ENCODE assay signal across 35 cellular contexts in the genomic region with DNA sequence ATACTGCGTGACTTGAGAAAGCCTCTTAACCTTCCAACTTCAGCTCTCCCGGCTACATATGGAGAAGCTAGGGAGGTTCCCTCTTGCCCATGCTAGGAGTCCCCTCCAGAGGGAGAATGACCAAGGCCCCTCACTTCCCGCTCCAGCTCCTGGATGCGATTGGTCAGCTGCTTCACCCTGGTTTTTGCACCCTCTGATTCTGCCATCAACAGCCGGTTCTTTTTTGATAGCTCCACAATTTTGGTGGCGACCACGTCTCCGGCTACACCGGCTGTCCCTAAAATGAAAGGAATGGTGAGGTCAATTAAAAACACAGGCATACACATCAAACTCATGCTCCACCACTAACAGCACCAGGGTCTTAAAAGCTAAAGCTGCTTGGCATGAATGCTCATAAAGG. TPM values are rescaled to one million over a fixed set of nuclear protein-coding genes. Genes with fewer than 3 reads are reported as not detected.
"Had no signal": no experiment of that assay in that cellular context is flagged by ENCODE, and none has a peak within 500 bp of the region (broad histone marks: within the 10 kb centered on the region; RNA-seq: fewer than 3 reads in every experiment).

No MANE protein-coding gene starts in this region.

- H3K27me3 ChIP-seq: brain microvascular endothelial cell had no signal

- DNase-seq: activated B cell treated with CpG ODN at 0.5 μM for 24 hours; activated CD4-positive, alpha-beta T cell treated with anti-CD3 and anti-CD28 coated beads for 4 hours; activated CD4-positive, alpha-beta T cell treated with anti-CD3 and anti-CD28 coated beads, Interleukin-2, amount 50 U/mL, for 1 hour; activated CD4-positive, CD25-positive, alpha-beta regulatory T cell treated with anti-CD3 and anti-CD28 coated beads, Interleukin-2, amount 50 U/mL, for 72 hours; activated CD8-positive, alpha-beta T cell treated with anti-CD3 and anti-CD28 coated beads for 36 hours; activated naive CD4-positive, alpha-beta T cell; activated naive CD4-positive, alpha-beta T cell treated with anti-CD3 and anti-CD28 coated beads, Interleukin-2, amount 50 U/mL, for 16 hours; activated naive CD8-positive, alpha-beta T cell treated with anti-CD3 and anti-CD28 coated beads for 36 hours; activated T-cell treated with anti-CD3 and anti-CD28 coated beads for 4 hours; activated T-cell treated with anti-CD3 and anti-CD28 coated beads, Interleukin-2, amount 50 U/mL, for 4 hours; amniotic stem cell; aorta; brain microvascular endothelial cell; NCI-H1417; NCI-H146; NCI-H187; NCI-H2029 treated with DMSO at 0.1 percent for 48 hours; NCI-H2107; NCI-H2171; NCI-H510A; NCI-H526; NCI-H748 treated with DMSO at 0.1 percent for 48 hours; NK-92 treated with Interleukin-12 subunit alpha and Interleukin-12 subunit beta, amount 100 ng/mL, for 24 hours; PC-9; Right ventricle myocardium superior; SW 1271; T-helper 1 cell; T-helper 2 cell; T-helper 9 cell had no signal

- H3K27ac ChIP-seq: brain microvascular endothelial cell, PC-9, RWPE1, VCaP had no signal

- H3K4me3 ChIP-seq: K562, PC-9 had no signal

- H3K36me3 ChIP-seq: brain microvascular endothelial cell had no signal

- ATAC-seq: activated CD8-positive, alpha-beta T cell treated with anti-CD3 and anti-CD28 coated beads for 36 hours; activated T-cell treated with anti-CD3 and anti-CD28 coated beads, Interleukin-2, amount 50 U/mL, for 4 hours; K562 had no signal

RNA-seq across cellular contexts. Expression of a gene that starts 20.6 kb away (rescaled TPM):
- total RNA-seq: activated T-helper 1 cell treated with anti-CD3 and anti-CD28 coated beads, Interleukin-12 subunit alpha, Interleukin-12 subunit beta, Interleukin-2, Interleukin-4 antibody, amounts not matched to agents 30 ng/mL and 10 ng/mL and 1 ng/mL, durations not matched to agents 14 hours and 24 hours and 36 hours had no signal

RNA-seq across cellular contexts. Expression of a gene that starts 49.8 kb away (rescaled TPM):
- total RNA-seq: activated B cell treated with CpG ODN at 0.5 μM for 24 hours; activated CD8-positive, alpha-beta T cell treated with anti-CD3 and anti-CD28 coated beads for 36 hours; activated naive CD8-positive, alpha-beta T cell treated with anti-CD3 and anti-CD28 coated beads for 36 hours; activated T-cell treated with anti-CD3 and anti-CD28 coated beads, Interleukin-2, amount 50 U/mL, for 4 hours; activated T-helper 1 cell treated with anti-CD3 and anti-CD28 coated beads, Interleukin-12 subunit alpha, Interleukin-12 subunit beta, Interleukin-2, Interleukin-4 antibody, amounts not matched to agents 30 ng/mL and 10 ng/mL and 1 ng/mL, durations not matched to agents 14 hours and 24 hours and 36 hours; aorta; K562; M059J; OCI-LY7; PC-9 had no signal
